ENCODE assay signal across 17 cellular contexts in genomic region chr2:65612654-65613053, GRCh38.
DNase-seq lines count a peak whose midpoint lies in the region; ATAC-seq and TF ChIP-seq lines count a peak whose summit lies in the region.
"Had no signal": no experiment of that assay in that cellular context is flagged by ENCODE, and none has a peak within 500 bp of the region (broad histone marks: within the 10 kb centered on the region; RNA-seq: fewer than 3 reads in every experiment).

No MANE protein-coding gene starts in this region.

- H3K27ac ChIP-seq in PC-3 (ENCODE audit: low read length), result peak overlapping the region; percentile 66
- H3K27ac ChIP-seq: left ventricle myocardium inferior, suprapubic skin had no signal

- no peaks in the 10 kb centered on the region for H3K27me3 ChIP-seq in PC-3 (ENCODE audit: low read length)
- H3K27me3 ChIP-seq: suprapubic skin had no signal

- H3K4me2 ChIP-seq in PC-3 (ENCODE audit: low read length), result peak overlapping the region; percentile 58
- H3K4me2 ChIP-seq: smooth muscle cell had no signal

- POLR2A ChIA-PET in PC-3 (lab: Charles Lee; ENCODE audit: unreplicated experiment), result interaction anchor here (0.5 to 0.6 kb wide), 4 partner anchors 28 to 828 kb away, joined by 3 to 6 read pairs (median 4); partner anchors contain the start of gene ACTR2

- no peak overlapping the region for H3K9ac ChIP-seq in PC-3 (ENCODE audit: low read length)

- ATAC-seq in PC-3 (peak; percentile 89), esophagus mucosa (peak; percentile 70), omental fat pad (ENCODE audit: low FRiP score) (peak; percentile 60)
- ATAC-seq: activated T-helper 17 cell treated with anti-CD3 and anti-CD28 coated beads, Interleukin-2, amount 50 U/mL, for 72 hours; effector memory CD8-positive, alpha-beta T cell had no signal

- H3K4me3 ChIP-seq in HFF-Myc (replicated peaks; ENCODE audit: low read depth, low read length) (no peak overlapping the region), PC-3 (ENCODE audit: low read length) (no peak overlapping the region)
- H3K4me3 ChIP-seq: left ventricle myocardium inferior, smooth muscle cell, suprapubic skin had no signal

- H2AFZ ChIP-seq in PC-3 (ENCODE audit: low read length), result no peak overlapping the region

- intact Hi-C loops in PC-3 (cut with micrococcal nuclease), result loop anchor here (1.0 kb wide), 3 partner anchors 35 to 50 kb away; no protein-coding TSS in a partner anchor

- no peaks in the 10 kb centered on the region for H3K9me2 ChIP-seq in PC-3 (replicated peaks; ENCODE audit: low read length)

- no peaks in the 10 kb centered on the region for H4K20me1 ChIP-seq in PC-3 (ENCODE audit: low read length)

- no TSS peak for BruUV-seq in PC-3 (replicated peaks; lab: Mats Ljungman, UMichigan)

- H3K79me2 ChIP-seq in PC-3 (ENCODE audit: low read length), result no peaks in the 10 kb centered on the region

- H3F3A ChIP-seq in PC-3 (ENCODE audit: low read length, unreplicated experiment), result no peaks in the 10 kb centered on the region

- peaks cover 20% of the 10 kb centered on the region for H3K4me1 ChIP-seq in PC-3 (ENCODE audit: insufficient read depth, low read length)

- no peaks in the 10 kb centered on the region for H3K9me3 ChIP-seq in PC-3 (ENCODE audit: low read length)
- H3K9me3 ChIP-seq: left ventricle myocardium inferior, suprapubic skin had no signal

- no peak for TF ChIP-seq CTCF in HFF-Myc (IDR thresholded peaks at IDR 0.05; ENCODE audit: low read depth, low read length, missing control alignments)
- TF ChIP-seq CTCF in PC-3 (conservative IDR thresholded peaks at IDR 0.05; ENCODE audit: low read depth, low read length), result no peak
- TF ChIP-seq CTCF in omental fat pad (IDR thresholded peaks at IDR 0.05), result no peak

- DNase-seq in HFF-Myc (ENCODE audit: extremely low read depth, low read depth) (peak; percentile 78), PC-3 (peak; percentile 94), omental fat pad (ENCODE audit: low spot score) (no peak), GM19238 (ENCODE audit: insufficient read length, low spot score) (no peak), NCI-H774 (lab: John Stamatoyannopoulos, UW) (no peak)
- DNase-seq in effector CD4-positive, alpha-beta T cell, result no peak
- DNase-seq: COR-L47; effector memory CD8-positive, alpha-beta T cell; foreskin fibroblast; GDM1; left ventricle myocardium inferior; NCI-H1417; SHP77 treated with DMSO at 0.1 percent for 48 hours had no signal

- H3K36me3 ChIP-seq in PC-3 (ENCODE audit: low read depth, low read length), result no peaks in the 10 kb centered on the region
- H3K36me3 ChIP-seq: left ventricle myocardium inferior, suprapubic skin had no signal

- CTCF ChIA-PET in PC-3 (lab: Charles Lee), result no interaction called here

Comparison
In these comparisons a context has a peak if more than half of its experiments do, and no peak if none do; other contexts are left out.
1. DNase-seq: peak in HFF-Myc (single experiment) and PC-3 (single experiment); none in omental fat pad (single experiment), effector CD4-positive, alpha-beta T cell (single experiment), GM19238 (single experiment) and NCI-H774 (single experiment).
2. Peak in every context shown above with its lines, with median percentiles within 50 percentile points of each other: ATAC-seq.